Comparison of ENCODE assay signal across 1 cellular context in the genomic region with DNA sequence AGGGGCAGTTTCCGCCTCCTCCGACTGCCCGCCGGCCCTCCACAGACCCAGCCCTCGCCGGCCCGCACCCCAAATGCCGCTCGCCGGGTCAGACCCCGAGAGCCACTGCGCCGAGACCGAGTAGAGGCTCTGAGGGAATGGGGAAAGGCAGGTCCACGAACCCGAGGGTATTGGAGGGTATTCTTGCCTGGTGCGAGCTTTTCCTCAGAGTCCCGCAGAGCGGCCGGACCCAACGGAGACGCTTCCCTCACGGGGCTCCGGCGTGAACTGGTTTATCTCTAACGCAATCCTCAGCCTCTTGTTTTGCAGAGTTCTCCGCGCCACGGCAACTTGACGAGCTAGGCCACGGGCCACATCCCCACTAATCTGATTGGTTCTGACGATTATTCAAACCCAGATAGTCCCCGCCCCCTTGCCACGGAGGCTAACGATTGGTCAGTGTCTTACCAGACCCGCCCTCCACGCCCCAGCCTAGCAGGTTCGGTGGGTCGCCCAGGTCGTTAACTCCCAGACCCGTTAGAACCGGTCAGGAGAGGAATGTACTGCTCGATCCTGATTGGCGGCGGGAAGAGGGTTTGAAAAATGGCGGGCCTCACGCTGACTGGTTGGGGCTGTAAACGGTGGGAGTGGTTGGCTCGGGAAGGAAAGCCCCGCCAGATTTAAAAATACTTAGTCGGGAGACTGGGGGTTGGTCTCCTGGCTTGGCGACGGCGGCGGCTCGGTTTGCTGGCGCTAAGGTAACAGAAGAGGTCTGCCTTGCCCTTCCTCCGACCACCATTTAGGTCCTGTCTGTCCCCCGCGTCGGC.
A peak's percentile ranks its signal among the peaks of the same experiment; 100 is the strongest.
TF ChIP-seq lines count a peak whose summit lies in the region.

A gene (minus strand): TSS at position 274 of the 806 bp plus-strand sequence. CDS start 709 bp downstream, outside the sequence.

TF ChIP-seq in HepG2, 621 proteins besides CTCF, POLR2A, EP300 and RAD21 (continued from another document and continues in another):
- TF ChIP-seq, protein P1, sequence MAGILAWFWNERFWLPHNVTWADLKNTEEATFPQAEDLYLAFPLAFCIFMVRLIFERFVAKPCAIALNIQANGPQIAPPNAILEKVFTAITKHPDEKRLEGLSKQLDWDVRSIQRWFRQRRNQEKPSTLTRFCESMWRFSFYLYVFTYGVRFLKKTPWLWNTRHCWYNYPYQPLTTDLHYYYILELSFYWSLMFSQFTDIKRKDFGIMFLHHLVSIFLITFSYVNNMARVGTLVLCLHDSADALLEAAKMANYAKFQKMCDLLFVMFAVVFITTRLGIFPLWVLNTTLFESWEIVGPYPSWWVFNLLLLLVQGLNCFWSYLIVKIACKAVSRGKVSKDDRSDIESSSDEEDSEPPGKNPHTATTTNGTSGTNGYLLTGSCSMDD (CRISPR knock-in tag; IDR thresholded peaks at IDR 0.05): no peak
- TF ChIP-seq MTA1 (CRISPR knock-in tag; IDR thresholded peaks at IDR 0.05; ENCODE audit: borderline replicate concordance) (no peak), ZNF136 (CRISPR knock-in tag; IDR thresholded peaks at IDR 0.05; ENCODE audit: low read depth) (no peak; the same call in 1 of the 2 replicates), ZNF746 (CRISPR knock-in tag; IDR thresholded peaks at IDR 0.05) (peak; percentile 78; the same call in 1 of the 2 replicates), ZNF773 (CRISPR knock-in tag; IDR thresholded peaks at IDR 0.05; ENCODE audit: borderline replicate concordance) (no peak), RFX1 (IDR thresholded peaks at IDR 0.05) (peak; percentile 25; the same call in 1 of the 2 replicates), PAX8 (CRISPR knock-in tag; IDR thresholded peaks at IDR 0.05; ENCODE audit: borderline replicate concordance) (no peak), KLF9 (CRISPR knock-in tag; IDR thresholded peaks at IDR 0.05; ENCODE audit: low read depth) (no peak), ZNF75D (CRISPR knock-in tag; IDR thresholded peaks at IDR 0.05; ENCODE audit: borderline replicate concordance) (no peak), CBX5 (CRISPR knock-in tag; IDR thresholded peaks at IDR 0.05; ENCODE audit: borderline replicate concordance) (no peak), RARA (CRISPR knock-in tag; IDR thresholded peaks at IDR 0.05) (0 out of 2 replicates have a peak, but pooled peaks have one; percentile 7), ZNF766 (CRISPR knock-in tag; IDR thresholded peaks at IDR 0.05; ENCODE audit: borderline replicate concordance) (peak; percentile 53; the same call in 1 of the 2 replicates), ZNF234 (CRISPR knock-in tag; conservative IDR thresholded peaks at IDR 0.05) (no peak; the same call in 1 of the 2 replicates), RFXANK (CRISPR knock-in tag; IDR thresholded peaks at IDR 0.05) (peak; percentile 56), ZBTB1 (CRISPR knock-in tag; IDR thresholded peaks at IDR 0.05; ENCODE audit: borderline replicate concordance) (no peak), ZNF225 (CRISPR knock-in tag; IDR thresholded peaks at IDR 0.05) (peak; percentile 61), FOSL2 (CRISPR knock-in tag; IDR thresholded peaks at IDR 0.05) (peak; percentile 38), ZNF160 (CRISPR knock-in tag; IDR thresholded peaks at IDR 0.05) (no peak; the same call in 1 of the 2 replicates), ZNF101 (CRISPR knock-in tag; IDR thresholded peaks at IDR 0.05; ENCODE audit: borderline replicate concordance, low read depth) (no peak), ZNF589 (CRISPR knock-in tag; conservative IDR thresholded peaks at IDR 0.05) (peak; percentile 92), PHF20 (CRISPR knock-in tag; IDR thresholded peaks at IDR 0.05) (peak; percentile 39; the same call in 1 of the 2 replicates), NR2F6 (IDR thresholded peaks at IDR 0.05) (no peak), NR2F6 (CRISPR knock-in tag; IDR thresholded peaks at IDR 0.05) (peak; percentile 20; the same call in 1 of the 2 replicates), SNRNP70 (IDR thresholded peaks at IDR 0.05; ENCODE audit: low read depth, low read length) (no peak), PCBP2 (optimal IDR thresholded peaks at IDR 0.05; ENCODE audit: low read depth, low read length, poor library complexity, severe bottlenecking) (no peak), ZNF660 (CRISPR knock-in tag; IDR thresholded peaks at IDR 0.05; ENCODE audit: borderline replicate concordance, low read depth) (no peak), TOPORS (CRISPR knock-in tag; IDR thresholded peaks at IDR 0.05) (peak; percentile 96), CBFB (CRISPR knock-in tag; IDR thresholded peaks at IDR 0.05) (peak; percentile 44; the same call in 1 of the 2 replicates), PAF1 (CRISPR knock-in tag; IDR thresholded peaks at IDR 0.05) (no peak), ZNF431 (CRISPR knock-in tag; IDR thresholded peaks at IDR 0.05; ENCODE audit: borderline replicate concordance, low read depth) (peak; percentile 80; the same call in 1 of the 2 replicates), TARDBP (CRISPR knock-in tag; IDR thresholded peaks at IDR 0.05) (peak; percentile 81), ZNF709 (CRISPR knock-in tag; IDR thresholded peaks at IDR 0.05) (0 out of 2 replicates have a peak, but pooled peaks have one; percentile 54), ZSCAN22 (CRISPR knock-in tag; IDR thresholded peaks at IDR 0.05) (no peak), ZNF329 (CRISPR knock-in tag; IDR thresholded peaks at IDR 0.05; ENCODE audit: low read depth) (0 out of 2 replicates have a peak, but pooled peaks have one; percentile 39), NCOA2 (CRISPR knock-in tag; IDR thresholded peaks at IDR 0.05) (no peak; the same call in 1 of the 2 replicates), ATM (IDR thresholded peaks at IDR 0.05; ENCODE audit: borderline replicate concordance) (no peak)
- TF ChIP-seq, protein P2, sequence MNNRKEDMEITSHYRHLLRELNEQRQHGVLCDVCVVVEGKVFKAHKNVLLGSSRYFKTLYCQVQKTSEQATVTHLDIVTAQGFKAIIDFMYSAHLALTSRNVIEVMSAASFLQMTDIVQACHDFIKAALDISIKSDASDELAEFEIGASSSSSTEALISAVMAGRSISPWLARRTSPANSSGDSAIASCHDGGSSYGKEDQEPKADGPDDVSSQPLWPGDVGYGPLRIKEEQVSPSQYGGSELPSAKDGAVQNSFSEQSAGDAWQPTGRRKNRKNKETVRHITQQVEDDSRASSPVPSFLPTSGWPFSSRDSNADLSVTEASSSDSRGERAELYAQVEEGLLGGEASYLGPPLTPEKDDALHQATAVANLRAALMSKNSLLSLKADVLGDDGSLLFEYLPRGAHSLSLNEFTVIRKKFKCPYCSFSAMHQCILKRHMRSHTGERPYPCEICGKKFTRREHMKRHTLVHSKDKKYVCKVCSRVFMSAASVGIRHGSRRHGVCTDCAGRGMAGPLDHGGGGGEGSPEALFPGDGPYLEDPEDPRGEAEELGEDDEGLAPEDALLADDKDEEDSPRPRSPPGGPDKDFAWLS (CRISPR knock-in tag; IDR thresholded peaks at IDR 0.05; ENCODE audit: borderline replicate concordance): no peak
- TF ChIP-seq, protein P3, sequence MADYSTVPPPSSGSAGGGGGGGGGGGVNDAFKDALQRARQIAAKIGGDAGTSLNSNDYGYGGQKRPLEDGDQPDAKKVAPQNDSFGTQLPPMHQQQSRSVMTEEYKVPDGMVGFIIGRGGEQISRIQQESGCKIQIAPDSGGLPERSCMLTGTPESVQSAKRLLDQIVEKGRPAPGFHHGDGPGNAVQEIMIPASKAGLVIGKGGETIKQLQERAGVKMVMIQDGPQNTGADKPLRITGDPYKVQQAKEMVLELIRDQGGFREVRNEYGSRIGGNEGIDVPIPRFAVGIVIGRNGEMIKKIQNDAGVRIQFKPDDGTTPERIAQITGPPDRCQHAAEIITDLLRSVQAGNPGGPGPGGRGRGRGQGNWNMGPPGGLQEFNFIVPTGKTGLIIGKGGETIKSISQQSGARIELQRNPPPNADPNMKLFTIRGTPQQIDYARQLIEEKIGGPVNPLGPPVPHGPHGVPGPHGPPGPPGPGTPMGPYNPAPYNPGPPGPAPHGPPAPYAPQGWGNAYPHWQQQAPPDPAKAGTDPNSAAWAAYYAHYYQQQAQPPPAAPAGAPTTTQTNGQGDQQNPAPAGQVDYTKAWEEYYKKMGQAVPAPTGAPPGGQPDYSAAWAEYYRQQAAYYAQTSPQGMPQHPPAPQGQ (CRISPR knock-in tag; IDR thresholded peaks at IDR 0.05; ENCODE audit: borderline replicate concordance): no peak
- TF ChIP-seq, protein P4, sequence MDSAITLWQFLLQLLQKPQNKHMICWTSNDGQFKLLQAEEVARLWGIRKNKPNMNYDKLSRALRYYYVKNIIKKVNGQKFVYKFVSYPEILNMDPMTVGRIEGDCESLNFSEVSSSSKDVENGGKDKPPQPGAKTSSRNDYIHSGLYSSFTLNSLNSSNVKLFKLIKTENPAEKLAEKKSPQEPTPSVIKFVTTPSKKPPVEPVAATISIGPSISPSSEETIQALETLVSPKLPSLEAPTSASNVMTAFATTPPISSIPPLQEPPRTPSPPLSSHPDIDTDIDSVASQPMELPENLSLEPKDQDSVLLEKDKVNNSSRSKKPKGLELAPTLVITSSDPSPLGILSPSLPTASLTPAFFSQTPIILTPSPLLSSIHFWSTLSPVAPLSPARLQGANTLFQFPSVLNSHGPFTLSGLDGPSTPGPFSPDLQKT (CRISPR knock-in tag; IDR thresholded peaks at IDR 0.05; ENCODE audit: borderline replicate concordance): no peak
- TF ChIP-seq, protein P5, sequence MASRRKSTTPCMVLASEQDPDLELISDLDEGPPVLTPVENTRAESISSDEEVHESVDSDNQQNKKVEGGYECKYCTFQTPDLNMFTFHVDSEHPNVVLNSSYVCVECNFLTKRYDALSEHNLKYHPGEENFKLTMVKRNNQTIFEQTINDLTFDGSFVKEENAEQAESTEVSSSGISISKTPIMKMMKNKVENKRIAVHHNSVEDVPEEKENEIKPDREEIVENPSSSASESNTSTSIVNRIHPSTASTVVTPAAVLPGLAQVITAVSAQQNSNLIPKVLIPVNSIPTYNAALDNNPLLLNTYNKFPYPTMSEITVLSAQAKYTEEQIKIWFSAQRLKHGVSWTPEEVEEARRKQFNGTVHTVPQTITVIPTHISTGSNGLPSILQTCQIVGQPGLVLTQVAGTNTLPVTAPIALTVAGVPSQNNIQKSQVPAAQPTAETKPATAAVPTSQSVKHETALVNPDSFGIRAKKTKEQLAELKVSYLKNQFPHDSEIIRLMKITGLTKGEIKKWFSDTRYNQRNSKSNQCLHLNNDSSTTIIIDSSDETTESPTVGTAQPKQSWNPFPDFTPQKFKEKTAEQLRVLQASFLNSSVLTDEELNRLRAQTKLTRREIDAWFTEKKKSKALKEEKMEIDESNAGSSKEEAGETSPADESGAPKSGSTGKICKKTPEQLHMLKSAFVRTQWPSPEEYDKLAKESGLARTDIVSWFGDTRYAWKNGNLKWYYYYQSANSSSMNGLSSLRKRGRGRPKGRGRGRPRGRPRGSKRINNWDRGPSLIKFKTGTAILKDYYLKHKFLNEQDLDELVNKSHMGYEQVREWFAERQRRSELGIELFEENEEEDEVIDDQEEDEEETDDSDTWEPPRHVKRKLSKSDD (CRISPR knock-in tag; IDR thresholded peaks at IDR 0.05; ENCODE audit: low read depth): peak; percentile 67; the same call in 1 of the 2 replicates
- TF ChIP-seq, protein P6, sequence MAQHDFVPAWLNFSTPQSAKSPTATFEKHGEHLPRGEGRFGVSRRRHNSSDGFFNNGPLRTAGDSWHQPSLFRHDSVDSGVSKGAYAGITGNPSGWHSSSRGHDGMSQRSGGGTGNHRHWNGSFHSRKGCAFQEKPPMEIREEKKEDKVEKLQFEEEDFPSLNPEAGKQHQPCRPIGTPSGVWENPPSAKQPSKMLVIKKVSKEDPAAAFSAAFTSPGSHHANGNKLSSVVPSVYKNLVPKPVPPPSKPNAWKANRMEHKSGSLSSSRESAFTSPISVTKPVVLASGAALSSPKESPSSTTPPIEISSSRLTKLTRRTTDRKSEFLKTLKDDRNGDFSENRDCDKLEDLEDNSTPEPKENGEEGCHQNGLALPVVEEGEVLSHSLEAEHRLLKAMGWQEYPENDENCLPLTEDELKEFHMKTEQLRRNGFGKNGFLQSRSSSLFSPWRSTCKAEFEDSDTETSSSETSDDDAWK (CRISPR knock-in tag; IDR thresholded peaks at IDR 0.05): no peak
- TF ChIP-seq, protein P7, sequence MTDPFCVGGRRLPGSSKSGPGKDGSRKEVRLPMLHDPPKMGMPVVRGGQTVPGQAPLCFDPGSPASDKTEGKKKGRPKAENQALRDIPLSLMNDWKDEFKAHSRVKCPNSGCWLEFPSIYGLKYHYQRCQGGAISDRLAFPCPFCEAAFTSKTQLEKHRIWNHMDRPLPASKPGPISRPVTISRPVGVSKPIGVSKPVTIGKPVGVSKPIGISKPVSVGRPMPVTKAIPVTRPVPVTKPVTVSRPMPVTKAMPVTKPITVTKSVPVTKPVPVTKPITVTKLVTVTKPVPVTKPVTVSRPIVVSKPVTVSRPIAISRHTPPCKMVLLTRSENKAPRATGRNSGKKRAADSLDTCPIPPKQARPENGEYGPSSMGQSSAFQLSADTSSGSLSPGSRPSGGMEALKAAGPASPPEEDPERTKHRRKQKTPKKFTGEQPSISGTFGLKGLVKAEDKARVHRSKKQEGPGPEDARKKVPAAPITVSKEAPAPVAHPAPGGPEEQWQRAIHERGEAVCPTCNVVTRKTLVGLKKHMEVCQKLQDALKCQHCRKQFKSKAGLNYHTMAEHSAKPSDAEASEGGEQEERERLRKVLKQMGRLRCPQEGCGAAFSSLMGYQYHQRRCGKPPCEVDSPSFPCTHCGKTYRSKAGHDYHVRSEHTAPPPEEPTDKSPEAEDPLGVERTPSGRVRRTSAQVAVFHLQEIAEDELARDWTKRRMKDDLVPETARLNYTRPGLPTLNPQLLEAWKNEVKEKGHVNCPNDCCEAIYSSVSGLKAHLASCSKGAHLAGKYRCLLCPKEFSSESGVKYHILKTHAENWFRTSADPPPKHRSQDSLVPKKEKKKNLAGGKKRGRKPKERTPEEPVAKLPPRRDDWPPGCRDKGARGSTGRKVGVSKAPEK (CRISPR knock-in tag; IDR thresholded peaks at IDR 0.05; ENCODE audit: borderline replicate concordance): no peak
- TF ChIP-seq, protein P8, sequence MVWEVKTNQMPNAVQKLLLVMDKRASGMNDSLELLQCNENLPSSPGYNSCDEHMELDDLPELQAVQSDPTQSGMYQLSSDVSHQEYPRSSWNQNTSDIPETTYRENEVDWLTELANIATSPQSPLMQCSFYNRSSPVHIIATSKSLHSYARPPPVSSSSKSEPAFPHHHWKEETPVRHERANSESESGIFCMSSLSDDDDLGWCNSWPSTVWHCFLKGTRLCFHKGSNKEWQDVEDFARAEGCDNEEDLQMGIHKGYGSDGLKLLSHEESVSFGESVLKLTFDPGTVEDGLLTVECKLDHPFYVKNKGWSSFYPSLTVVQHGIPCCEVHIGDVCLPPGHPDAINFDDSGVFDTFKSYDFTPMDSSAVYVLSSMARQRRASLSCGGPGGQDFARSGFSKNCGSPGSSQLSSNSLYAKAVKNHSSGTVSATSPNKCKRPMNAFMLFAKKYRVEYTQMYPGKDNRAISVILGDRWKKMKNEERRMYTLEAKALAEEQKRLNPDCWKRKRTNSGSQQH (CRISPR knock-in tag; IDR thresholded peaks at IDR 0.05; ENCODE audit: low read depth): peak; percentile 64; the same call in 1 of the 2 replicates
